In the genomic region with DNA sequence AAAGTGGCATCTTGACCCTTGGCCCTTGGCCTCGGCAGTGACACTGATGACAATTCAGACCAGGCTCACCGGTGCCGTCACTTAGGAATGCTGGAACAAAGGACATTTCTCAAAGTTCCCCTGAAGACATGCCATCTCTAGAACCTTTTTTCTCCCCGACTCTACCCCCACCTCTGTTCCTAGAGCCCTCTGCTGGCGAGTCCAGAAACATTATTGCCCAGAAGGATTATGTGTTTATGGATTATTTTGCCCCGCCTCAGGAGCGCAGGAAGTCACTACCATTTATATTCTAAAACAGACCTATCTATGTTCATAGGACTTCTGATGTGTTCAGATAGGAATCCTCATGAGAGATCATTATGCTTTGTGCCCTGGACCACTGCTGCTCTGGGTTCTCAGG, we compare ENCODE assay signal across 1 cellular context.
TF ChIP-seq lines count a peak whose summit lies in the region.

No MANE protein-coding gene starts in this region.

TF ChIP-seq in GM12878, 131 proteins besides CTCF, POLR2A, EP300 and RAD21 (continued from another document):
- no peak for TF ChIP-seq JUNB (IDR thresholded peaks at IDR 0.05)
- no peak for TF ChIP-seq MEF2A (IDR thresholded peaks at IDR 0.05; ENCODE audit: insufficient read depth, low read depth, low read length)
- TF ChIP-seq SMAD5 (IDR thresholded peaks at IDR 0.05; ENCODE audit: low read depth): no peak
- TF ChIP-seq, protein P1, sequence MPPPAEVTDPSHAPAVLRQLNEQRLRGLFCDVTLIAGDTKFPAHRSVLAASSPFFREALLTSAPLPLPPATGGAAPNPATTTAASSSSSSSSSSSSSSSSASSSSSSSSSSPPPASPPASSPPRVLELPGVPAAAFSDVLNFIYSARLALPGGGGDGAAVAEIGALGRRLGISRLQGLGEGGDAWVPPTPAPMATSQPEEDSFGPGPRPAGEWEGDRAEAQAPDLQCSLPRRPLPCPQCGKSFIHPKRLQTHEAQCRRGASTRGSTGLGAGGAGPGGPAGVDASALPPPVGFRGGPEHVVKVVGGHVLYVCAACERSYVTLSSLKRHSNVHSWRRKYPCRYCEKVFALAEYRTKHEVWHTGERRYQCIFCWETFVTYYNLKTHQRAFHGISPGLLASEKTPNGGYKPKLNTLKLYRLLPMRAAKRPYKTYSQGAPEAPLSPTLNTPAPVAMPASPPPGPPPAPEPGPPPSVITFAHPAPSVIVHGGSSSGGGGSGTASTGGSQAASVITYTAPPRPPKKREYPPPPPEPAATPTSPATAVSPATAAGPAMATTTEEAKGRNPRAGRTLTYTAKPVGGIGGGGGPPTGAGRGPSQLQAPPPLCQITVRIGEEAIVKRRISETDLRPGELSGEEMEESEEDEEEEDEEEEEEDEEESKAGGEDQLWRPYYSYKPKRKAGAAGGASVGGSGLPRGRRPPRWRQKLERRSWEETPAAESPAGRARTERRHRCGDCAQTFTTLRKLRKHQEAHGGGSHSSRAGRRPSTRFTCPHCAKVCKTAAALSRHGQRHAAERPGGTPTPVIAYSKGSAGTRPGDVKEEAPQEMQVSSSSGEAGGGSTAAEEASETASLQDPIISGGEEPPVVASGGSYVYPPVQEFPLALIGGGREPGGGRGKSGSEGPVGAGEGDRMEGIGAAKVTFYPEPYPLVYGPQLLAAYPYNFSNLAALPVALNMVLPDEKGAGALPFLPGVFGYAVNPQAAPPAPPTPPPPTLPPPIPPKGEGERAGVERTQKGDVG (CRISPR knock-in tag; IDR thresholded peaks at IDR 0.05): no peak
- no peak for TF ChIP-seq FOXM1 (IDR thresholded peaks at IDR 0.05; ENCODE audit: low read depth, low read length)
- TF ChIP-seq, protein P2, sequence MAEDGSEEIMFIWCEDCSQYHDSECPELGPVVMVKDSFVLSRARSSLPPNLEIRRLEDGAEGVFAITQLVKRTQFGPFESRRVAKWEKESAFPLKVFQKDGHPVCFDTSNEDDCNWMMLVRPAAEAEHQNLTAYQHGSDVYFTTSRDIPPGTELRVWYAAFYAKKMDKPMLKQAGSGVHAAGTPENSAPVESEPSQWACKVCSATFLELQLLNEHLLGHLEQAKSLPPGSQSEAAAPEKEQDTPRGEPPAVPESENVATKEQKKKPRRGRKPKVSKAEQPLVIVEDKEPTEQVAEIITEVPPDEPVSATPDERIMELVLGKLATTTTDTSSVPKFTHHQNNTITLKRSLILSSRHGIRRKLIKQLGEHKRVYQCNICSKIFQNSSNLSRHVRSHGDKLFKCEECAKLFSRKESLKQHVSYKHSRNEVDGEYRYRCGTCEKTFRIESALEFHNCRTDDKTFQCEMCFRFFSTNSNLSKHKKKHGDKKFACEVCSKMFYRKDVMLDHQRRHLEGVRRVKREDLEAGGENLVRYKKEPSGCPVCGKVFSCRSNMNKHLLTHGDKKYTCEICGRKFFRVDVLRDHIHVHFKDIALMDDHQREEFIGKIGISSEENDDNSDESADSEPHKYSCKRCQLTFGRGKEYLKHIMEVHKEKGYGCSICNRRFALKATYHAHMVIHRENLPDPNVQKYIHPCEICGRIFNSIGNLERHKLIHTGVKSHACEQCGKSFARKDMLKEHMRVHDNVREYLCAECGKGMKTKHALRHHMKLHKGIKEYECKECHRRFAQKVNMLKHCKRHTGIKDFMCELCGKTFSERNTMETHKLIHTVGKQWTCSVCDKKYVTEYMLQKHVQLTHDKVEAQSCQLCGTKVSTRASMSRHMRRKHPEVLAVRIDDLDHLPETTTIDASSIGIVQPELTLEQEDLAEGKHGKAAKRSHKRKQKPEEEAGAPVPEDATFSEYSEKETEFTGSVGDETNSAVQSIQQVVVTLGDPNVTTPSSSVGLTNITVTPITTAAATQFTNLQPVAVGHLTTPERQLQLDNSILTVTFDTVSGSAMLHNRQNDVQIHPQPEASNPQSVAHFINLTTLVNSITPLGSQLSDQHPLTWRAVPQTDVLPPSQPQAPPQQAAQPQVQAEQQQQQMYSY (CRISPR knock-in tag; IDR thresholded peaks at IDR 0.05): no peak
- TF ChIP-seq MYB (IDR thresholded peaks at IDR 0.05; ENCODE audit: borderline replicate concordance, low read depth, low read length): no peak
- no peak for TF ChIP-seq IKZF2 (IDR thresholded peaks at IDR 0.05)
- no peak for TF ChIP-seq NFYA (IDR thresholded peaks at IDR 0.05; ENCODE audit: borderline replicate concordance, low read depth, low read length)
- no peak for TF ChIP-seq TARDBP (IDR thresholded peaks at IDR 0.05; ENCODE audit: borderline replicate concordance)
- TF ChIP-seq NR2C1 (IDR thresholded peaks at IDR 0.05): no peak
- no peak for TF ChIP-seq YY1 (IDR thresholded peaks at IDR 0.05; ENCODE audit: low read depth, low read length)
- no peak for TF ChIP-seq SPI1 (IDR thresholded peaks at IDR 0.05; ENCODE audit: borderline replicate concordance, insufficient read depth, low read depth, low read length)
- no peak for TF ChIP-seq ZNF384 (IDR thresholded peaks at IDR 0.05; ENCODE audit: borderline replicate concordance, low read depth, low read length)
- TF ChIP-seq, protein P3, sequence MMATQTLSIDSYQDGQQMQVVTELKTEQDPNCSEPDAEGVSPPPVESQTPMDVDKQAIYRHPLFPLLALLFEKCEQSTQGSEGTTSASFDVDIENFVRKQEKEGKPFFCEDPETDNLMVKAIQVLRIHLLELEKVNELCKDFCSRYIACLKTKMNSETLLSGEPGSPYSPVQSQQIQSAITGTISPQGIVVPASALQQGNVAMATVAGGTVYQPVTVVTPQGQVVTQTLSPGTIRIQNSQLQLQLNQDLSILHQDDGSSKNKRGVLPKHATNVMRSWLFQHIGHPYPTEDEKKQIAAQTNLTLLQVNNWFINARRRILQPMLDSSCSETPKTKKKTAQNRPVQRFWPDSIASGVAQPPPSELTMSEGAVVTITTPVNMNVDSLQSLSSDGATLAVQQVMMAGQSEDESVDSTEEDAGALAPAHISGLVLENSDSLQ (IDR thresholded peaks at IDR 0.05): no peak
- TF ChIP-seq ESRRA (IDR thresholded peaks at IDR 0.05; ENCODE audit: low read length): no peak
